Comparison of ENCODE assay signal across 7 cellular contexts in the genomic region with DNA sequence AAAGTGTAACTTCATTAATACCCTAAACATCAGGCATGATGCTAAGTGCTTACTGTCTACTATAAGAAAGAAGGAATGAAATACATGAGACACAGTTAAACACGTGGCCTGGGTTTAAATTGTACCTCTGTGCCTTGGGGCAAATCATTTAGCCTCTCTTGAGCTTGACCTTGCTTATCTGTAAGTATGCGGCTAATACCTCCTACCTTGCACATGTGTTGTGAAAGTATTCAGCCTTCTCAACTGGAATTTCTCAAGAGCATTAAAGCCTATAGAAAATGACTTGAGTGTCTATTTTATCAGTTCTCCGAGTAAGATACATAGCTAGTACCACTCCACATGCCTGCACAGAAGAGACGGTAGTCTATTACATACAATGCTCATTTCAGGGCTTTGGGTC.
"Had no signal": no experiment of that assay in that cellular context is flagged by ENCODE, and none has a peak within 500 bp of the region (broad histone marks: within the 10 kb centered on the region; RNA-seq: fewer than 3 reads in every experiment).

No MANE protein-coding gene starts in this region.

- H3K27ac ChIP-seq: HL-60, KMS-11 had no signal

- FAIRE-seq: HepG2, K562 had no signal

- H3K4me2 ChIP-seq: KMS-11 had no signal

- H3K4me3 ChIP-seq: K562 had no signal

- DNase-seq: IMR-90, KBM-7, KG1 had no signal

- H3K9ac ChIP-seq: KMS-11 had no signal

- ATAC-seq: HepG2, K562 had no signal
